ENCODE assay signal across 8 cellular contexts in the genomic region with DNA sequence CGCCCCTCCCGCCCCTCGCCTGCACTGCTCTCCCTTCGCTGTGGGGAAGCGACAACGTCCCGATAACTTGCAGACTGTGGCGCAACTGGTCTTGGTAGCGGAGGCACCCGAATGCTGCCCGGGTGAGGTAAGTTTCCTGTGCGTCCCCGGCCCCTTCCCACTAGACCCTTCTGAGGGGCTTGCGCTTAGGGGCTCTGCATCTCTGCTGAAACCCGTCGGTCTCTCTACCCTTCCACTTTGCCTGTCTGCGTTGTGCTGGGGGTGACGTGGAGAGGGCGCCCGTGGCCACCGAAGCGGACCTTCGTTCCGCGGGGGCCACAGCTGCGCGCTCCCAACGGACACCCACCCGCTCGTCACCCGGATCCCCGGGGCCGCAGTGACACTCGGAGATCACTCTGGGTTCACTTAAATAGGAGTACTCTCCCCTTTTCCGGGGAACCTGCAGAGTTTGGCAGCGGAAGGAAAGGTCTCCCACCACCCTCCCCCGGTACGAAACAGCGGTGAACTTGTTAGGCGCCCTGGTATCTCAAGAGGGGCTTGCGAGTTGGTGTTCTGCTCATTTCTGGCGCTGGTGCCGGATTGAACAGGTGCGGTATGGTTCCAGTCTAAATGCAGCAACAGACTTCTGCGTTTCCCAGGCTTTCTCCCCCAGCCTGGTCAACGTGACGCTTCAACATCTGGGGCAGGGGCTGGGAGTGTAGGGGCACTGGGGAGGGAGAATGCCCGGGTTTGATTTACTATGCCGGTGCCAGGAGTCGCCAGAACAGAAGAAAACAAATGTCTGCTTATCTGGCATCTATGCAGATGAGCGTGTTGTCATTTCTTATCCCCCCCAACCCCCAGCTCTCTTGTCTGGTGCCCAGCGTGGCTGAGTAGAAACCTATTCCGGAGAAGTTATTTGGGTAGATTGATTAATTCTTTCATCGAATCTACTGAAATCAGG. TPM values are rescaled to one million over a fixed set of nuclear protein-coding genes. Genes with fewer than 3 reads are reported as not detected.
A peak's percentile ranks its signal among the peaks of the same experiment; 100 is the strongest.
DNase-seq lines count a peak whose midpoint lies in the region; ATAC-seq and TF ChIP-seq lines count a peak whose summit lies in the region.

No MANE protein-coding gene starts in this region.

- DNase-seq in NOMO-1 (lab: John Stamatoyannopoulos, UW; ENCODE audit: unreplicated experiment in 2 of 2) = peak; percentile 34 to 36
- no peak for DNase-seq in NOMO-1 treated with dmso at 0.1 percent for 144 hours (lab: John Stamatoyannopoulos, UW; ENCODE audit: unreplicated experiment)
- DNase-seq in mesothelial cell of epicardium (ENCODE audit: low spot score in 2 of 2, unreplicated experiment in 2 of 2) = peak in 1 of 2 experiments; percentile 47
- peak; percentile 46 for DNase-seq in ureter (ENCODE audit: low spot score)
- no peak for DNase-seq in stimulated activated CD4-positive, alpha-beta T cell treated with anti-CD3 and anti-CD28 coated beads, Interleukin-4, amount 100 ng/mL, for 4 hours

- peaks cover 5% of the 10 kb centered on the region; the same call in 1 of the 2 replicates for H4K20me1 ChIP-seq in OCI-LY3 (ENCODE audit: insufficient read depth, low read length)

- H3K9me3 Mint-ChIP-seq in mesothelial cell of epicardium = no peaks in the 10 kb centered on the region

- H3K36me3 ChIP-seq in OCI-LY3 (replicated peaks; ENCODE audit: low read depth, low read length) (no peaks in the 10 kb centered on the region), duodenal mucosa (ENCODE audit: control insufficient read depth in 1 of 2, insufficient read depth in 2 of 2, low read length in 2 of 2) (no peaks in the 10 kb centered on the region)

- peak; percentile 19; the same call in 1 of the 2 replicates for TF ChIP-seq CTCF in OCI-LY3 (IDR thresholded peaks at IDR 0.05; ENCODE audit: low read depth, low read length)
- TF ChIP-seq CTCF in mesothelial cell of epicardium (IDR thresholded peaks at IDR 0.05; ENCODE audit: unreplicated experiment) = no peak

- ATAC-seq in HG02840 (IDR thresholded peaks at IDR 0.05; ENCODE audit: low FRiP score, unreplicated experiment) = peak; percentile 11

- H3K27ac ChIP-seq in OCI-LY3 (ENCODE audit: low read length) (no peak overlapping the region), duodenal mucosa (ENCODE audit: low read depth, low read length) (peak overlapping the region; percentile 83)

- peak overlapping the region; percentile 38 for H3K9ac ChIP-seq in OCI-LY3 (ENCODE audit: low read length)
- H3K9ac ChIP-seq in duodenal mucosa (ENCODE audit: low read depth in 1 of 2, low read length in 2 of 2) = peak overlapping the region; percentile 89 to 98

- H3K4me1 ChIP-seq in OCI-LY3 (ENCODE audit: low read length) (peaks cover 39% of the 10 kb centered on the region), duodenal mucosa (ENCODE audit: control insufficient read depth in 1 of 2, insufficient read depth in 2 of 2, low read length in 2 of 2) (peaks cover 35 to 36% of the 10 kb centered on the region in 2 donors)

- H3K9me3 ChIP-seq in OCI-LY3 (ENCODE audit: insufficient read depth, low read length) (no peaks in the 10 kb centered on the region), duodenal mucosa (ENCODE audit: control insufficient read depth in 1 of 2, low read length in 2 of 2) (no peaks in the 10 kb centered on the region)

- peaks cover 84% of the 10 kb centered on the region for H3K27me3 Mint-ChIP-seq in mesothelial cell of epicardium (ENCODE audit: low read depth)

- H3K4me3 ChIP-seq in OCI-LY3 (ENCODE audit: low read length) (peak overlapping the region; percentile 94), duodenal mucosa (ENCODE audit: low read depth in 1 of 2, low read length in 2 of 2) (peak overlapping the region; percentile 84 to 95)

- peak overlapping the region; percentile 64; the same call in 1 of the 2 replicates for H2AFZ ChIP-seq in OCI-LY3 (ENCODE audit: low read depth, low read length)

- H3K27me3 ChIP-seq in OCI-LY3 (ENCODE audit: low read depth, low read length) (peaks cover 81% of the 10 kb centered on the region), duodenal mucosa (ENCODE audit: control insufficient read depth in 1 of 2, insufficient read depth in 2 of 2, low read length in 2 of 2) (peaks cover 4 to 11% of the 10 kb centered on the region in 2 donors)

- H3K4me2 ChIP-seq in OCI-LY3 (ENCODE audit: low read length) = peak overlapping the region; percentile 97

- H3K36me3 Mint-ChIP-seq in mesothelial cell of epicardium = no peaks in the 10 kb centered on the region

- peaks cover 21% of the 10 kb centered on the region for H3K4me1 Mint-ChIP-seq in mesothelial cell of epicardium

- H3K79me2 ChIP-seq in OCI-LY3 (ENCODE audit: low read length) = no peaks in the 10 kb centered on the region

- H3K27ac Mint-ChIP-seq in mesothelial cell of epicardium = peak overlapping the region; percentile 71

- H3K4me3 Mint-ChIP-seq in mesothelial cell of epicardium = peak overlapping the region; percentile 95

RNA-seq across cellular contexts. Expression of gene PIP5K1B, which starts 0.9 kb away (rescaled TPM):
- total RNA-seq in mesothelial cell of epicardium (0.87 to 1.4 TPM (median 1.3 TPM) in 3 replicates), ureter (13.8 TPM)

Comparison
In these comparisons a context has a peak if more than half of its experiments do, and no peak if none do; other contexts are left out.
1. DNase-seq: peak in NOMO-1 (2 of 2) and ureter (single experiment); none in NOMO-1 treated with dmso at 0.1 percent for 144 hours (single experiment) and stimulated activated CD4-positive, alpha-beta T cell treated with anti-CD3 and anti-CD28 coated beads, Interleukin-4, amount 100 ng/mL, for 4 hours (0 of 2).